9 cellular contexts compared by ENCODE assay signal in the genomic region with DNA sequence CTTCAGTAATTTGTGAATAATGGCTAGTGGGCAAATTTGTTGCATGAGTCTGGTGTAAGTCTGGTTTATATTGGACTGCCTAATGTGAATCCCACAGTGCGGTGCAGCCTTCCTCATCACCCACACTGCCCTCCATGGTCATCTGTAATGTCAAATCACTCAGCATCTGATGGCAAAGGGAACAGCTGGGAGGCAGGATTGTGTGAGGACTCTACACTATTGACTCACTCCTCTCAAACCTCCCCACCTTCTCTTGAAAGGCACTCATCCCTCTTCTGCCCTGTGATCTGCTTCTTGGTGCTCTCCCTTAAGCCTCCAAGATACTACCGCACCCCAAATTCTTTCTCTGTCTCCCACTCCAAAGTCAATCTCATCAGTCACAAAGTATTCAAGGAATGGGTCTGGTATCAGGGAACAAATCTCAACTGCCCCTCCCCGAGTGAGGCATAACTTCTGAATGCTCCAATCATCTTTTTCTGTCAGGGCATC.
DNase-seq lines count a peak whose midpoint lies in the region; ATAC-seq, FAIRE-seq and TF ChIP-seq lines count a peak whose summit lies in the region.
"Had no signal": no experiment of that assay in that cellular context is flagged by ENCODE, and none has a peak within 500 bp of the region (broad histone marks: within the 10 kb centered on the region; RNA-seq: fewer than 3 reads in every experiment).

No MANE protein-coding gene starts in this region.

- no peak overlapping the region for H3K9ac ChIP-seq in HepG2 (ENCODE audit: insufficient read depth, low read depth, low read length)

- H3K27me3 Mint-ChIP-seq in activated CD8-positive, alpha-beta T cell treated with anti-CD3 and anti-CD28 coated beads, Interleukin-2, amount 10 ng/mL, durations not matched to agents 7 days and 5 days (ENCODE audit: low read depth): no peaks in the 10 kb centered on the region
- H3K27me3 Mint-ChIP-seq: B cell had no signal

- H3K4me3 Mint-ChIP-seq in activated CD8-positive, alpha-beta T cell treated with anti-CD3 and anti-CD28 coated beads, Interleukin-2, amount 10 ng/mL, durations not matched to agents 7 days and 5 days: no peak overlapping the region
- H3K4me3 Mint-ChIP-seq: B cell had no signal

- H4K20me1 ChIP-seq in HepG2 (ENCODE audit: insufficient read depth, low read length): no peaks in the 10 kb centered on the region

- TF ChIP-seq RAD21 in HepG2 (CRISPR knock-in tag; IDR thresholded peaks at IDR 0.05): no peak

- in situ Hi-C loops in HepG2 (cut with HindIII; ENCODE audit: extremely low pct_ligation_motif_present, low pct_unique_long_range_greater_than_20kb) (no loop called here), Panc1 (cut with HindIII; ENCODE audit: low pct_unique_long_range_greater_than_20kb, low sequenced_read_pairs) (no loop called here)

- CTCF ChIA-PET in HepG2 (lab: Yijun Ruan, JAX; ENCODE audit: low intra/inter-chr PET ratio, low total read pairs) (no interaction called here), Panc1 (lab: Charles Lee) (no interaction called here)
- CTCF ChIA-PET in activated CD8-positive, alpha-beta T cell treated with anti-CD3 and anti-CD28 coated beads, Interleukin-2, amount 10 ng/mL, durations not matched to agents 7 days and 5 days (lab: Charles Lee): no interaction called here

- no peaks in the 10 kb centered on the region for H3K79me2 ChIP-seq in HepG2 (ENCODE audit: insufficient read depth, low read length)

- peak; percentile 36; the same call in 2 of the 3 replicates for ATAC-seq in HepG2
- no peak for ATAC-seq in right lobe of liver
- peak; percentile 84 for ATAC-seq in Panc1
- peak; percentile 22 to 79 (median 50) for ATAC-seq in heart right ventricle
- no peak for ATAC-seq in activated CD8-positive, alpha-beta T cell treated with anti-CD3 and anti-CD28 coated beads, Interleukin-2, amount 10 ng/mL, durations not matched to agents 7 days and 5 days
- no peak for ATAC-seq in HG03439 (IDR thresholded peaks at IDR 0.05; ENCODE audit: unreplicated experiment)

- H3K4me1 ChIP-seq in HepG2 (ENCODE audit: insufficient read depth, low read length) (peaks cover under 1% of the 10 kb centered on the region; the same call in 1 of the 2 replicates), right lobe of liver (peaks cover 0 to 9% (median 0%) of the 10 kb centered on the region in 4 donors), Panc1 (ENCODE audit: control insufficient read depth, insufficient read depth, low read length) (peaks cover 52% of the 10 kb centered on the region), heart right ventricle (peaks cover 4 to 75% (median 48%) of the 10 kb centered on the region in 9 donors)

- H3K4me1 Mint-ChIP-seq in activated CD8-positive, alpha-beta T cell treated with anti-CD3 and anti-CD28 coated beads, Interleukin-2, amount 10 ng/mL, durations not matched to agents 7 days and 5 days (ENCODE audit: low read depth): no peaks in the 10 kb centered on the region
- H3K4me1 Mint-ChIP-seq: B cell had no signal

- POLR2A ChIA-PET in HepG2 (lab: Yijun Ruan, JAX) (no interaction called here), Panc1 (lab: Charles Lee) (no interaction called here)
- POLR2A ChIA-PET in activated CD8-positive, alpha-beta T cell treated with anti-CD3 and anti-CD28 coated beads, Interleukin-2, amount 10 ng/mL, durations not matched to agents 7 days and 5 days (lab: Charles Lee): no interaction called here

- no peak for FAIRE-seq in HepG2 (lab: Jason Lieb, UNC)

- intact Hi-C loops in HepG2 (cut with micrococcal nuclease; ENCODE audit: unreplicated experiment): no loop called here
- intact Hi-C loops in right lobe of liver (cut with DNase I): no loop called here
- intact Hi-C loops in Panc1 (cut with micrococcal nuclease; ENCODE audit: unreplicated experiment): no loop called here
- intact Hi-C loops in heart right ventricle (cut with DNase I): loop anchor here in 2 of 10 donors (5.0 kb wide), 2 partner anchors 33 to 42 kb away; no protein-coding TSS in a partner anchor

- H3K27ac ChIP-seq in HepG2 (ENCODE audit: extremely low read length, insufficient read depth, low read length) (no peak overlapping the region), right lobe of liver (no peak overlapping the region), Panc1 (ENCODE audit: low read length) (peak overlapping the region; percentile 60; the same call in 1 of the 2 replicates), heart right ventricle (peak overlapping the region in 7 of 10 donors; percentile 21 to 68 (median 52))

- TF ChIP-seq POLR2A in HepG2 (IDR thresholded peaks at IDR 0.05; ENCODE audit: insufficient read depth in 1 of 2, low read depth in 2 of 2, low read length in 2 of 2): no peak
- TF ChIP-seq POLR2A in right lobe of liver (IDR thresholded peaks at IDR 0.05): no peak

- H2AFZ ChIP-seq in HepG2 (ENCODE audit: low read length): no peak overlapping the region

- 46% methylated on average over 3 of the region's 3 CpGs for WGBS in HepG2 (ENCODE audit: low lambda C conversion rate)
- 44% methylated on average over 2 of the region's 3 CpGs for WGBS in right lobe of liver (ENCODE audit: insufficient coverage, low coverage, low lambda C conversion rate, missing lambda C conversion rate)
- 46 to 60% methylated on average over 3 of the region's 3 CpGs for WGBS in heart right ventricle, 2 donors

- H3K36me3 ChIP-seq in HepG2 (replicated peaks in 1 of 2; ENCODE audit: control insufficient read depth in 1 of 2, insufficient read depth in 2 of 2, low read length in 2 of 2): no peaks in the 10 kb centered on the region
- no peaks in the 10 kb centered on the region for H3K36me3 ChIP-seq in right lobe of liver
- H3K36me3 ChIP-seq in Panc1 (ENCODE audit: control insufficient read depth, insufficient read depth, low read length): no peaks in the 10 kb centered on the region
- H3K36me3 ChIP-seq in heart right ventricle: no peaks in the 10 kb centered on the region

- H3K4me3 ChIP-seq in HepG2 (replicated peaks in 1 of 3; ENCODE audit: insufficient read depth in 1 of 3, low read depth in 2 of 3, low read length in 3 of 3) (no peak overlapping the region), right lobe of liver (no peak overlapping the region), Panc1 (ENCODE audit: low read depth in 2 of 2, low read length in 2 of 2) (no peak overlapping the region), heart right ventricle (no peak overlapping the region)

- H3K27ac Mint-ChIP-seq in activated CD8-positive, alpha-beta T cell treated with anti-CD3 and anti-CD28 coated beads, Interleukin-2, amount 10 ng/mL, durations not matched to agents 7 days and 5 days: no peak overlapping the region
- H3K27ac Mint-ChIP-seq: B cell had no signal

- BruUV-seq in HepG2 (replicated peaks; lab: Mats Ljungman, UMichigan): no TSS peak
- no TSS peak for BruUV-seq in Panc1 (replicated peaks; lab: Mats Ljungman, UMichigan)

- H3K27me3 ChIP-seq in HepG2 (ENCODE audit: control insufficient read depth in 1 of 2, insufficient read depth in 2 of 2, low read length in 2 of 2) (no peaks in the 10 kb centered on the region), right lobe of liver (no peaks in the 10 kb centered on the region), Panc1 (ENCODE audit: control insufficient read depth, insufficient read depth, low read length) (no peaks in the 10 kb centered on the region), heart right ventricle (no peaks in the 10 kb centered on the region)

- no peaks in the 10 kb centered on the region for H3K9me3 Mint-ChIP-seq in activated CD8-positive, alpha-beta T cell treated with anti-CD3 and anti-CD28 coated beads, Interleukin-2, amount 10 ng/mL, durations not matched to agents 7 days and 5 days (ENCODE audit: insufficient read depth)

- no peak for TF ChIP-seq CTCF in HepG2 (CRISPR knock-in tag; IDR thresholded peaks at IDR 0.05)
- no peak for TF ChIP-seq CTCF in right lobe of liver (IDR thresholded peaks at IDR 0.05)
- no peak for TF ChIP-seq CTCF in Panc1 (IDR thresholded peaks at IDR 0.05)
- TF ChIP-seq CTCF in heart right ventricle (IDR thresholded peaks at IDR 0.05): no peak

- TF ChIP-seq EP300 in HepG2 (IDR thresholded peaks at IDR 0.05; ENCODE audit: low read depth in 2 of 2, low read length in 2 of 2) (no peak), HepG2 (CRISPR knock-in tag; IDR thresholded peaks at IDR 0.05; ENCODE audit: borderline replicate concordance) (no peak)

- H3K4me2 ChIP-seq in HepG2 (ENCODE audit: low read depth, low read length): no peak overlapping the region

- H3K36me3 Mint-ChIP-seq in activated CD8-positive, alpha-beta T cell treated with anti-CD3 and anti-CD28 coated beads, Interleukin-2, amount 10 ng/mL, durations not matched to agents 7 days and 5 days (ENCODE audit: low read depth): no peaks in the 10 kb centered on the region

- no peaks in the 10 kb centered on the region for H3K9me3 ChIP-seq in HepG2 (ENCODE audit: low read length)
- no peaks in the 10 kb centered on the region for H3K9me3 ChIP-seq in right lobe of liver
- H3K9me3 ChIP-seq in Panc1 (ENCODE audit: control insufficient read depth, insufficient read depth, low read depth, low read length): no peaks in the 10 kb centered on the region
- H3K9me3 ChIP-seq in heart right ventricle: no peaks in the 10 kb centered on the region

- no peak for DNase-seq in HepG2 (ENCODE audit: low spot score)
- no peak for DNase-seq in right lobe of liver
- DNase-seq in Panc1 (ENCODE audit: low read depth, low spot score): no peak
- DNase-seq in heart right ventricle: no peak
- DNase-seq in globus pallidus (ENCODE audit: low spot score): no peak
- no peak for DNase-seq in activated CD8-positive, alpha-beta T cell treated with anti-CD3 and anti-CD28 coated beads, Interleukin-2, amount 10 ng/mL, durations not matched to agents 7 days and 5 days
- DNase-seq in SKM-1 (lab: John Stamatoyannopoulos, UW; ENCODE audit: unreplicated experiment): no peak

TF ChIP-seq in HepG2, 621 proteins besides CTCF, POLR2A, EP300 and RAD21 (continues in another document):
- TF ChIP-seq TEAD3 (CRISPR knock-in tag; optimal IDR thresholded peaks at IDR 0.05; ENCODE audit: borderline replicate concordance) (no peak), ZNF326 (CRISPR knock-in tag; IDR thresholded peaks at IDR 0.05; ENCODE audit: borderline replicate concordance) (no peak), SMARCC2 (IDR thresholded peaks at IDR 0.05) (no peak), AKAP8 (CRISPR knock-in tag; IDR thresholded peaks at IDR 0.05) (no peak), ZNF331 (CRISPR knock-in tag; IDR thresholded peaks at IDR 0.05) (no peak), ZBTB7B (CRISPR knock-in tag; IDR thresholded peaks at IDR 0.05) (no peak)
- TF ChIP-seq, protein P1, sequence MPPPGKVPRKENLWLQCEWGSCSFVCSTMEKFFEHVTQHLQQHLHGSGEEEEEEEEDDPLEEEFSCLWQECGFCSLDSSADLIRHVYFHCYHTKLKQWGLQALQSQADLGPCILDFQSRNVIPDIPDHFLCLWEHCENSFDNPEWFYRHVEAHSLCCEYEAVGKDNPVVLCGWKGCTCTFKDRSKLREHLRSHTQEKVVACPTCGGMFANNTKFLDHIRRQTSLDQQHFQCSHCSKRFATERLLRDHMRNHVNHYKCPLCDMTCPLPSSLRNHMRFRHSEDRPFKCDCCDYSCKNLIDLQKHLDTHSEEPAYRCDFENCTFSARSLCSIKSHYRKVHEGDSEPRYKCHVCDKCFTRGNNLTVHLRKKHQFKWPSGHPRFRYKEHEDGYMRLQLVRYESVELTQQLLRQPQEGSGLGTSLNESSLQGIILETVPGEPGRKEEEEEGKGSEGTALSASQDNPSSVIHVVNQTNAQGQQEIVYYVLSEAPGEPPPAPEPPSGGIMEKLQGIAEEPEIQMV (CRISPR knock-in tag; IDR thresholded peaks at IDR 0.05; ENCODE audit: low read depth): no peak

Comparison
In these comparisons a context has a peak if more than half of its experiments do, and no peak if none do; other contexts are left out.
1. ATAC-seq: peak in HepG2 (single experiment), Panc1 (single experiment) and heart right ventricle (8 of 8); none in right lobe of liver (0 of 4), activated CD8-positive, alpha-beta T cell treated with anti-CD3 and anti-CD28 coated beads, Interleukin-2, amount 10 ng/mL, durations not matched to agents 7 days and 5 days (single experiment) and HG03439 (single experiment).
2. H3K27ac ChIP-seq: peak in Panc1 (single experiment) and heart right ventricle (7 of 10); none in HepG2 (single experiment) and right lobe of liver (0 of 3).